In the genomic region with DNA sequence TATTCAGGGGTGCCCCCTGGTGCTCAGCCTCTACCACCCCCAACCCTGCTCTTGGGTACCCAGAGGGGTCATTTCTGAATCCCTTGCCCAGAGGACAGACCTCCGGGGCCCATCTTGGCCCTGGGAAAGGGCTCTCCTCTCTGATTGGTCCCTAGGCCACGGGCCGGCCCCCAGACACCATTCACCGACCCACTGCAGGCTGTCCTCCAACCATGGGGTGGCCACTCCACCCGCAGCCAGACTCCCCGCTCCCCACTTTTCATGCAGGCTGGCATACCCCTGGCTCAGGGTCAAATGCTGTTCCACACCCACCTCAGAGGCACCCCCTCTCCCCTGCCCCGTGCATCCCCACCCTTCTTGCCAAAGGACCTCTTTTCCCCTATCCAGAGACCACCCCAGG, we compare ENCODE assay signal across 1 cellular context.
TF ChIP-seq lines count a peak whose summit lies in the region.

No MANE protein-coding gene starts in this region.

TF ChIP-seq in K562, 482 proteins besides CTCF, POLR2A, EP300 and RAD21 (continued from another document):
- TF ChIP-seq, protein P1, sequence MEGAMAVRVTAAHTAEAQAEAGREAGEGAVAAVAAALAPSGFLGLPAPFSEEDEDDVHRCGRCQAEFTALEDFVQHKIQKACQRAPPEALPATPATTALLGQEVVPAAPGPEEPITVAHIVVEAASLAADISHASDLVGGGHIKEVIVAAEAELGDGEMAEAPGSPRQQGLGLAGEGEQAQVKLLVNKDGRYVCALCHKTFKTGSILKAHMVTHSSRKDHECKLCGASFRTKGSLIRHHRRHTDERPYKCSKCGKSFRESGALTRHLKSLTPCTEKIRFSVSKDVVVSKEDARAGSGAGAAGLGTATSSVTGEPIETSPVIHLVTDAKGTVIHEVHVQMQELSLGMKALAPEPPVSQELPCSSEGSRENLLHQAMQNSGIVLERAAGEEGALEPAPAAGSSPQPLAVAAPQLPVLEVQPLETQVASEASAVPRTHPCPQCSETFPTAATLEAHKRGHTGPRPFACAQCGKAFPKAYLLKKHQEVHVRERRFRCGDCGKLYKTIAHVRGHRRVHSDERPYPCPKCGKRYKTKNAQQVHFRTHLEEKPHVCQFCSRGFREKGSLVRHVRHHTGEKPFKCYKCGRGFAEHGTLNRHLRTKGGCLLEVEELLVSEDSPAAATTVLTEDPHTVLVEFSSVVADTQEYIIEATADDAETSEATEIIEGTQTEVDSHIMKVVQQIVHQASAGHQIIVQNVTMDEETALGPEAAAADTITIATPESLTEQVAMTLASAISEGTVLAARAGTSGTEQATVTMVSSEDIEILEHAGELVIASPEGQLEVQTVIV (CRISPR knock-in tag; IDR thresholded peaks at IDR 0.05; ENCODE audit: borderline replicate concordance), result no peak
- TF ChIP-seq ZKSCAN8 (CRISPR knock-in tag; IDR thresholded peaks at IDR 0.05) (no peak), ZZZ3 (IDR thresholded peaks at IDR 0.05) (no peak), ELF1 (tag; IDR thresholded peaks at IDR 0.05) (no peak), ARNT (IDR thresholded peaks at IDR 0.05) (no peak), TCF7L2 (IDR thresholded peaks at IDR 0.05; ENCODE audit: low read depth, low read length) (no peak), ZNF175 (CRISPR knock-in tag; IDR thresholded peaks at IDR 0.05; ENCODE audit: low read depth) (no peak)
- TF ChIP-seq, protein P2, sequence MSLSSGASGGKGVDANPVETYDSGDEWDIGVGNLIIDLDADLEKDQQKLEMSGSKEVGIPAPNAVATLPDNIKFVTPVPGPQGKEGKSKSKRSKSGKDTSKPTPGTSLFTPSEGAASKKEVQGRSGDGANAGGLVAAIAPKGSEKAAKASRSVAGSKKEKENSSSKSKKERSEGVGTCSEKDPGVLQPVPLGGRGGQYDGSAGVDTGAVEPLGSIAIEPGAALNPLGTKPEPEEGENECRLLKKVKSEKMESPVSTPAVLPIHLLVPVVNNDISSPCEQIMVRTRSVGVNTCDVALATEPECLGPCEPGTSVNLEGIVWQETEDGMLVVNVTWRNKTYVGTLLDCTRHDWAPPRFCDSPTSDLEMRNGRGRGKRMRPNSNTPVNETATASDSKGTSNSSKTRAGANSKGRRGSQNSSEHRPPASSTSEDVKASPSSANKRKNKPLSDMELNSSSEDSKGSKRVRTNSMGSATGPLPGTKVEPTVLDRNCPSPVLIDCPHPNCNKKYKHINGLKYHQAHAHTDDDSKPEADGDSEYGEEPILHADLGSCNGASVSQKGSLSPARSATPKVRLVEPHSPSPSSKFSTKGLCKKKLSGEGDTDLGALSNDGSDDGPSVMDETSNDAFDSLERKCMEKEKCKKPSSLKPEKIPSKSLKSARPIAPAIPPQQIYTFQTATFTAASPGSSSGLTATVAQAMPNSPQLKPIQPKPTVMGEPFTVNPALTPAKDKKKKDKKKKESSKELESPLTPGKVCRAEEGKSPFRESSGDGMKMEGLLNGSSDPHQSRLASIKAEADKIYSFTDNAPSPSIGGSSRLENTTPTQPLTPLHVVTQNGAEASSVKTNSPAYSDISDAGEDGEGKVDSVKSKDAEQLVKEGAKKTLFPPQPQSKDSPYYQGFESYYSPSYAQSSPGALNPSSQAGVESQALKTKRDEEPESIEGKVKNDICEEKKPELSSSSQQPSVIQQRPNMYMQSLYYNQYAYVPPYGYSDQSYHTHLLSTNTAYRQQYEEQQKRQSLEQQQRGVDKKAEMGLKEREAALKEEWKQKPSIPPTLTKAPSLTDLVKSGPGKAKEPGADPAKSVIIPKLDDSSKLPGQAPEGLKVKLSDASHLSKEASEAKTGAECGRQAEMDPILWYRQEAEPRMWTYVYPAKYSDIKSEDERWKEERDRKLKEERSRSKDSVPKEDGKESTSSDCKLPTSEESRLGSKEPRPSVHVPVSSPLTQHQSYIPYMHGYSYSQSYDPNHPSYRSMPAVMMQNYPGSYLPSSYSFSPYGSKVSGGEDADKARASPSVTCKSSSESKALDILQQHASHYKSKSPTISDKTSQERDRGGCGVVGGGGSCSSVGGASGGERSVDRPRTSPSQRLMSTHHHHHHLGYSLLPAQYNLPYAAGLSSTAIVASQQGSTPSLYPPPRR (CRISPR knock-in tag; IDR thresholded peaks at IDR 0.05; ENCODE audit: borderline replicate concordance), result no peak
